ENCODE assay signal across 27 cellular contexts in genomic region chr17:15890279-15890892, GRCh38. TPM values are rescaled to one million over a fixed set of nuclear protein-coding genes. Genes with fewer than 3 reads are reported as not detected.
A peak's percentile ranks its signal among the peaks of the same experiment; 100 is the strongest.
DNase-seq lines count a peak whose midpoint lies in the region; ATAC-seq, FAIRE-seq and TF ChIP-seq lines count a peak whose summit lies in the region.
"Had no signal": no experiment of that assay in that cellular context is flagged by ENCODE, and none has a peak within 500 bp of the region (broad histone marks: within the 10 kb centered on the region; RNA-seq: fewer than 3 reads in every experiment).

No MANE protein-coding gene starts in this region.

- no peak overlapping the region for H2AK5ac ChIP-seq in mesenchymal stem cell (ENCODE audit: low read length, severe bottlenecking)

- peaks cover 4% of the 10 kb centered on the region; the same call in 2 of the 3 replicates for H3K4me1 Mint-ChIP-seq in GM23338

- no peaks in the 10 kb centered on the region for H3K9me3 Mint-ChIP-seq in GM23338
- H3K9me3 Mint-ChIP-seq: CD14-positive monocyte had no signal

- peak overlapping the region in 1 of 2 experiments; percentile 3 for H3K14ac ChIP-seq in mesenchymal stem cell (ENCODE audit: low read length in 2 of 2)

- CTCF ChIA-PET in A549 (lab: Yijun Ruan, JAX), result interaction anchor here (1.3 to 2.4 kb wide), 2 partner anchors 17 to 31 kb away, joined by 4 to 6 read pairs; no protein-coding TSS in a partner anchor

- no peaks in the 10 kb centered on the region for H3K36me3 Mint-ChIP-seq in GM23338 (ENCODE audit: low read depth)
- H3K36me3 Mint-ChIP-seq: CD14-positive monocyte, IgD-negative memory B cell had no signal

- H3K4me2 ChIP-seq in A549, result no peak overlapping the region
- no peak overlapping the region for H3K4me2 ChIP-seq in mesenchymal stem cell (ENCODE audit: low read length, poor library complexity, severe bottlenecking)
- no peak overlapping the region for H3K4me2 ChIP-seq in GM23338
- H3K4me2 ChIP-seq: KMS-11 had no signal

- FAIRE-seq in A549 (lab: Jason Lieb, UNC), result no peak
- peak; percentile 55 for FAIRE-seq in G401.6 (lab: Jason Lieb, UNC)
- FAIRE-seq: GM12892, GM19239 had no signal

- H3K4me3 ChIP-seq in A549 (no peak overlapping the region), mesenchymal stem cell (ENCODE audit: insufficient read depth in 1 of 2, low read depth in 1 of 2, low read length in 2 of 2) (no peak overlapping the region), GM23338 (no peak overlapping the region)

- no peak for ATAC-seq in A549
- ATAC-seq in GM18511 (IDR thresholded peaks at IDR 0.05; ENCODE audit: unreplicated experiment), result no peak
- no peak for ATAC-seq in GM23338

- no peak overlapping the region for H2BK15ac ChIP-seq in mesenchymal stem cell (ENCODE audit: low read depth, poor library complexity, severe bottlenecking)

- H3K79me1 ChIP-seq in mesenchymal stem cell (replicated peaks; ENCODE audit: low read length, poor library complexity, severe bottlenecking), result no peaks in the 10 kb centered on the region

- POLR2A ChIA-PET in A549 (lab: Yijun Ruan, JAX), result no interaction called here

- no peak overlapping the region for H4K91ac ChIP-seq in mesenchymal stem cell (ENCODE audit: low read length)

- H3K4me1 ChIP-seq in A549, result peaks cover 29% of the 10 kb centered on the region
- peaks cover 1% of the 10 kb centered on the region for H3K4me1 ChIP-seq in mesenchymal stem cell (ENCODE audit: control insufficient read depth, insufficient read depth, low read depth, low read length)
- H3K4me1 ChIP-seq in GM23338 (ENCODE audit: insufficient read depth), result no peaks in the 10 kb centered on the region
- H3K4me1 ChIP-seq: BE2C had no signal

- TF ChIP-seq CTCF in A549 (IDR thresholded peaks at IDR 0.05) (no peak), GM23338 (conservative IDR thresholded peaks at IDR 0.05; ENCODE audit: low read depth in 2 of 2) (no peak)

- H2AFZ ChIP-seq in mesenchymal stem cell (ENCODE audit: low read depth, low read length) (no peak overlapping the region), GM23338 (no peak overlapping the region)

- no peak overlapping the region for H3K9ac ChIP-seq in mesenchymal stem cell (ENCODE audit: low read length)
- H3K9ac ChIP-seq: KMS-11 had no signal

- H3K9me2 ChIP-seq in GM23338 (ENCODE audit: insufficient read depth), result peaks cover 6% of the 10 kb centered on the region; the same call in 1 of the 2 replicates

- no peak overlapping the region for H3K27ac Mint-ChIP-seq in GM23338
- H3K27ac Mint-ChIP-seq: IgD-negative memory B cell had no signal

- peaks cover 2% of the 10 kb centered on the region for H3K27me3 Mint-ChIP-seq in GM23338 (ENCODE audit: insufficient read depth, low read depth, poor library complexity)

- no peak for TF ChIP-seq EP300 in A549 (IDR thresholded peaks at IDR 0.05)

- TF ChIP-seq RAD21 in A549 (conservative IDR thresholded peaks at IDR 0.05 in 1 of 2, IDR thresholded peaks at IDR 0.05 in 1 of 2), result no peak

- H3K27ac ChIP-seq in A549, result peak overlapping the region in 1 of 2 experiments; percentile 40; a peak in 2 of 6 replicates
- no peak overlapping the region for H3K27ac ChIP-seq in mesenchymal stem cell (ENCODE audit: low read length, poor library complexity, severe bottlenecking)
- no peak overlapping the region for H3K27ac ChIP-seq in GM23338 (ENCODE audit: low read depth)
- H3K27ac ChIP-seq: KMS-11 had no signal

- no peak for DNase-seq in A549 (ENCODE audit: low read depth in 1 of 2, low spot score in 1 of 2)
- DNase-seq in brain pericyte (ENCODE audit: low read depth, low spot score), result peak; percentile 58
- peak; percentile 37 for DNase-seq in mesenchymal stem cell
- DNase-seq in GM23338 (ENCODE audit: low spot score), result no peak
- no peak for DNase-seq in occipital lobe (lab: John Stamatoyannopoulos, UW)
- no peak for DNase-seq in amniotic stem cell (lab: John Stamatoyannopoulos, UW)
- DNase-seq: ACHN, BE2C, Calu3, DMS79 treated with DMSO at 0.1 percent for 48 hours, H7, MM.1S, NCI-H1417, NCI-H1694, NCI-H2029 treated with DMSO at 0.1 percent for 48 hours, NCI-H446 treated with DMSO at 0.1 percent for 48 hours, NCI-H526, NCI-H82, RPMI8226, SHP77 had no signal

- H3K9me3 ChIP-seq in A549 (no peaks in the 10 kb centered on the region), mesenchymal stem cell (ENCODE audit: control insufficient read depth, low read length) (no peaks in the 10 kb centered on the region)
- H3K9me3 ChIP-seq: BE2C had no signal

- H2BK12ac ChIP-seq in mesenchymal stem cell (ENCODE audit: low read length in 2 of 2), result no peak overlapping the region

- H3K36me3 ChIP-seq in mesenchymal stem cell (ENCODE audit: control insufficient read depth in 1 of 2, insufficient read depth in 2 of 2, low read depth in 1 of 2, low read length in 2 of 2) (no peaks in the 10 kb centered on the region), GM23338 (ENCODE audit: insufficient read depth) (no peaks in the 10 kb centered on the region)
- H3K36me3 ChIP-seq: BE2C had no signal

- H4K20me1 ChIP-seq in GM23338 (replicated peaks; ENCODE audit: insufficient read depth), result no peaks in the 10 kb centered on the region

- H2BK120ac ChIP-seq in mesenchymal stem cell (ENCODE audit: low read depth, low read length), result no peak overlapping the region

- WGBS in A549 (ENCODE audit: missing lambda C conversion rate), result 97% methylated on average over 3 of the region's 3 CpGs
- WGBS in mesenchymal stem cell, result 79% methylated on average over 3 of the region's 3 CpGs

- no peak overlapping the region for H4K8ac ChIP-seq in mesenchymal stem cell (ENCODE audit: low read length)

- no peak overlapping the region for H3K23ac ChIP-seq in mesenchymal stem cell (ENCODE audit: low read length in 2 of 2)

- H3K18ac ChIP-seq in mesenchymal stem cell (ENCODE audit: low read depth in 1 of 2, low read length in 2 of 2), result peak overlapping the region in 1 of 2 experiments; percentile 34

- H3K4me3 Mint-ChIP-seq in GM23338, result no peak overlapping the region
- H3K4me3 Mint-ChIP-seq: CD14-positive monocyte, IgD-negative memory B cell had no signal

- H3F3A ChIP-seq in GM23338 (replicated peaks; ENCODE audit: low read depth), result no peaks in the 10 kb centered on the region

- no peak for TF ChIP-seq POLR2A in A549 (IDR thresholded peaks at IDR 0.05; ENCODE audit: low read length)

- no peak overlapping the region for H3K4ac ChIP-seq in mesenchymal stem cell (ENCODE audit: low read depth in 1 of 2, low read length in 2 of 2)

- H3K79me2 ChIP-seq in GM23338 (replicated peaks; ENCODE audit: insufficient read depth), result no peaks in the 10 kb centered on the region

- no peaks in the 10 kb centered on the region for H3K27me3 ChIP-seq in mesenchymal stem cell (ENCODE audit: control insufficient read depth in 1 of 2, insufficient read depth in 1 of 2, low read length in 2 of 2)
- no peaks in the 10 kb centered on the region for H3K27me3 ChIP-seq in GM23338 (ENCODE audit: insufficient read depth)
- H3K27me3 ChIP-seq: BE2C had no signal

- no peak overlapping the region for H2BK5ac ChIP-seq in mesenchymal stem cell (ENCODE audit: low read depth, low read length, poor library complexity, severe bottlenecking)

TF ChIP-seq in A549, 52 proteins besides CTCF, POLR2A, EP300 and RAD21:
- TF ChIP-seq ZC3H11A (IDR thresholded peaks at IDR 0.05) (peak; percentile 89), POLR2AphosphoS2 (conservative IDR thresholded peaks at IDR 0.05; ENCODE audit: low read length) (no peak), HOXB13 (CRISPR knock-in tag; IDR thresholded peaks at IDR 0.05; ENCODE audit: low read depth) (no peak)

TF ChIP-seq in GM23338, 12 proteins besides CTCF, POLR2A, EP300 and RAD21:
- no peak for TF ChIP-seq EZH2 (IDR thresholded peaks at IDR 0.05; ENCODE audit: low read depth, unreplicated experiment)
- TF ChIP-seq JUNB (IDR thresholded peaks at IDR 0.05; ENCODE audit: unreplicated experiment), result no peak
- no peak for TF ChIP-seq NANOG (IDR thresholded peaks at IDR 0.05; ENCODE audit: borderline replicate concordance)
- no peak for TF ChIP-seq REST (IDR thresholded peaks at IDR 0.05; ENCODE audit: unreplicated experiment)
- TF ChIP-seq ZNF114 (CRISPR knock-in tag; IDR thresholded peaks at IDR 0.05), result no peak

RNA-seq across cellular contexts. Expression of gene ADORA2B, which starts 54.5 kb away (rescaled TPM):
- polyA plus RNA-seq in A549 (2011; rRNA removed), result 10.2 and 14.4 TPM in 2 replicates
- 6.1 and 8.5 TPM in 2 replicates for polyA plus RNA-seq in A549 (2012; cell fraction: cytosol; rRNA removed)
- polyA plus RNA-seq in A549 (2012; cell fraction: nucleus; rRNA removed), result 7.3 and 7.9 TPM in 2 replicates
- 5.7 to 6.3 TPM (median 6.2 TPM) in 3 replicates for polyA plus RNA-seq in A549 (2017; fragmentation: RNase III; extraction: RNeasy Plus Mini Kit Qiagen cat#74134 plus additional on column Dnase treatment)
- polyA minus RNA-seq in A549 (2011; rRNA and poly(A)+ RNA removed), result 10.2 and 14.4 TPM in 2 replicates
- polyA plus RNA-seq in mesenchymal stem cell (2013, experiment 1 of 2), result 23.8 TPM
- polyA plus RNA-seq in mesenchymal stem cell (2013, experiment 2 of 2), result 25.7 TPM
- total RNA-seq in GM23338 (2014; rRNA removed; shearing (Covaris generic)), result 7.9 and 13.1 TPM in 2 replicates
- 2.7 and 3.3 TPM in 2 replicates for polyA plus RNA-seq in GM23338 (2016; fragmentation: Nextera tagmentation; extraction: Ambion mirVana)
- 3.6 TPM for total RNA-seq in occipital lobe

Comparison
In these comparisons a context has a peak if more than half of its experiments do, and no peak if none do; other contexts are left out.
1. DNase-seq: peak in brain pericyte (single experiment) and mesenchymal stem cell (single experiment); none in A549 (0 of 2), GM23338 (single experiment), occipital lobe (single experiment) and amniotic stem cell (single experiment).